In the genomic region with DNA sequence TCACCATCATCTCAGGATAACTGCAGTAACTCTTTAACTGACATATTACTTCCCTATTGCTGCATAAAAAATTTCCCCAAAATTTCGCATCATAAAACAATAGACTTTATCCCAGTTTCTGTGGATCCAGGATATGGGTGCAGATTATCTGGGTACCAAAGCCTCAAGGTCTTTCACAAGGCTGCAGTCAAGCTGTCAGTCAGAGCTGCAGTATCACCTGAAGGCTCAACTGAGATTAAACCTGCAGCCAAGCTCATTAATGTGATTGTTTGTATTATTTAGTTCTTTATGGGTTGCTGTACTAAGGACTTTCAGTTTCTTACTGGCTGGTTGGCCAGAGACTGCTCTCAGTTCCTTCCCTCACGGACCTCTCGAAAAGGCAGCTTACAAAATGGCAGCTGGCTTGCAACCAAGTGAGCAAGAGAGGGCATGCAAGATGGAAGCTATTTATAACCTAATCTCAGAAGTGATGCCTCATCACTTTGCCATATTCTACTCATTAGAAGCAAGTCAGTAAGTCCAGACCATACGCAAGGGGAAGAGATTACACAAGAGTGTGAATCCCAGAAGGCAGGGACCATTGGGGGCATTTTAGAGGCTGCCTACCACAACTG, we compare ENCODE assay signal across 8 cellular contexts. TPM values are rescaled to one million over a fixed set of nuclear protein-coding genes. Genes with fewer than 3 reads are reported as not detected.
DNase-seq lines count a peak whose midpoint lies in the region; ATAC-seq and TF ChIP-seq lines count a peak whose summit lies in the region.

No MANE protein-coding gene starts in this region.

- H3K4me1 ChIP-seq in mammary epithelial cell (ENCODE audit: insufficient read depth, low read length), result peaks cover 7% of the 10 kb centered on the region

- no peak overlapping the region for H3K4me3 Mint-ChIP-seq in activated naive CD4-positive, alpha-beta T cell treated with anti-CD3 and anti-CD28 coated beads for 36 hours

- peak overlapping the region in 1 of 3 experiments; percentile 7 for H3K4me3 ChIP-seq in mammary epithelial cell (replicated peaks in 1 of 3; ENCODE audit: insufficient read depth in 1 of 3, low read depth in 2 of 3, low read length in 3 of 3)

- H4K20me1 ChIP-seq in mammary epithelial cell (ENCODE audit: insufficient read depth, low read length), result no peaks in the 10 kb centered on the region

- CTCF ChIA-PET in mammary epithelial cell (lab: Charles Lee; ENCODE audit: low non-redundant PET), result no interaction called here
- CTCF ChIA-PET in activated naive CD4-positive, alpha-beta T cell treated with anti-CD3 and anti-CD28 coated beads for 36 hours (lab: Charles Lee), result no interaction called here

- H3K9me3 ChIP-seq in mammary epithelial cell (replicated peaks; ENCODE audit: insufficient read depth, low read length), result no peaks in the 10 kb centered on the region

- H2AFZ ChIP-seq in mammary epithelial cell (ENCODE audit: low read depth, low read length), result peak overlapping the region; percentile 1

- dilution Hi-C loops in mammary epithelial cell (cut with HindIII; ENCODE audit: low sequenced_read_pairs), result no loop called here

- no peak overlapping the region for H3K27ac ChIP-seq in mammary epithelial cell (ENCODE audit: insufficient read depth, low read depth, low read length)

- no peak for TF ChIP-seq CTCF in AG09319 (IDR thresholded peaks at IDR 0.05; ENCODE audit: low read depth, low read length)
- TF ChIP-seq CTCF in mammary epithelial cell (conservative IDR thresholded peaks at IDR 0.05 in 1 of 2, IDR thresholded peaks at IDR 0.05 in 1 of 2; ENCODE audit: extremely low read depth in 1 of 2, insufficient read depth in 1 of 2, low read depth in 1 of 2, low read length in 2 of 2), result no peak

- no peak overlapping the region for H3K9ac ChIP-seq in mammary epithelial cell (ENCODE audit: insufficient read depth, low read length)

- intact Hi-C loops in mammary epithelial cell (cut with micrococcal nuclease), result no loop called here
- intact Hi-C loops in activated naive CD4-positive, alpha-beta T cell treated with anti-CD3 and anti-CD28 coated beads for 36 hours (cut with micrococcal nuclease), result no loop called here

- no peaks in the 10 kb centered on the region for H3K27me3 Mint-ChIP-seq in activated naive CD4-positive, alpha-beta T cell treated with anti-CD3 and anti-CD28 coated beads for 36 hours (ENCODE audit: low read depth)

- H3K36me3 ChIP-seq in mammary epithelial cell (ENCODE audit: insufficient read depth, low read length), result no peaks in the 10 kb centered on the region

- no peak overlapping the region for H3K4me2 ChIP-seq in mammary epithelial cell (ENCODE audit: insufficient read depth, low read depth, low read length)

- peaks cover 9% of the 10 kb centered on the region for H3K9me3 Mint-ChIP-seq in activated naive CD4-positive, alpha-beta T cell treated with anti-CD3 and anti-CD28 coated beads for 36 hours

- no peaks in the 10 kb centered on the region for H3K27me3 ChIP-seq in mammary epithelial cell (ENCODE audit: insufficient read depth, low read length)

- H3K4me1 Mint-ChIP-seq in activated naive CD4-positive, alpha-beta T cell treated with anti-CD3 and anti-CD28 coated beads for 36 hours (ENCODE audit: low read depth), result no peaks in the 10 kb centered on the region

- no peaks in the 10 kb centered on the region for H3K79me2 ChIP-seq in mammary epithelial cell (ENCODE audit: insufficient read depth, low read length)

- BruUV-seq in mammary epithelial cell (replicated peaks; lab: Mats Ljungman, UMichigan), result no TSS peak

- DNase-seq in AG09319 (ENCODE audit: extremely low read depth, low read depth) (peak; percentile 1), GM19240 (ENCODE audit: insufficient read length, low spot score) (peak; percentile 11), mammary epithelial cell (peak; percentile 79), NCI-H526 (lab: John Stamatoyannopoulos, UW) (no peak), pons (ENCODE audit: low spot score) (no peak), mesenteric fat pad (ENCODE audit: low spot score) (no peak)
- DNase-seq in activated naive CD4-positive, alpha-beta T cell treated with anti-CD3 and anti-CD28 coated beads for 36 hours, result no peak

- 39% methylated on average over 4 of the region's 4 CpGs for WGBS in mammary epithelial cell (ENCODE audit: low coverage, missing lambda C conversion rate)

- in situ Hi-C loops in mammary epithelial cell (cut with MboI; ENCODE audit: low sequenced_read_pairs in 2 of 2), result no loop called here

- ATAC-seq in HG03066 (IDR thresholded peaks at IDR 0.05; ENCODE audit: low read depth, unreplicated experiment), result peak; percentile 97

- peaks cover 26% of the 10 kb centered on the region for H3K36me3 Mint-ChIP-seq in activated naive CD4-positive, alpha-beta T cell treated with anti-CD3 and anti-CD28 coated beads for 36 hours (ENCODE audit: low read depth)

- H3K27ac Mint-ChIP-seq in activated naive CD4-positive, alpha-beta T cell treated with anti-CD3 and anti-CD28 coated beads for 36 hours, result no peak overlapping the region

RNA-seq across cellular contexts. Expression of a gene that starts 54.9 kb away (rescaled TPM):
- total RNA-seq in mammary epithelial cell (10 to 100 TPM; 33.3 to 40.7 TPM), mesenteric fat pad (49.0 TPM)
- 10.9 TPM for polyA plus RNA-seq in mammary epithelial cell
- 25.5 TPM for polyA minus RNA-seq in mammary epithelial cell
- total RNA-seq in activated naive CD4-positive, alpha-beta T cell treated with anti-CD3 and anti-CD28 coated beads for 36 hours, result 10 to 100 TPM; 38.4 to 40.5 TPM

Comparison
In these comparisons a context has a peak if more than half of its experiments do, and no peak if none do; other contexts are left out.
1. DNase-seq: peak in AG09319 (single experiment), GM19240 (single experiment) and mammary epithelial cell (single experiment); none in NCI-H526 (0 of 2), activated naive CD4-positive, alpha-beta T cell treated with anti-CD3 and anti-CD28 coated beads for 36 hours (single experiment), pons (single experiment) and mesenteric fat pad (single experiment).